Comparison of ENCODE assay signal across 8 cellular contexts in the genomic region with DNA sequence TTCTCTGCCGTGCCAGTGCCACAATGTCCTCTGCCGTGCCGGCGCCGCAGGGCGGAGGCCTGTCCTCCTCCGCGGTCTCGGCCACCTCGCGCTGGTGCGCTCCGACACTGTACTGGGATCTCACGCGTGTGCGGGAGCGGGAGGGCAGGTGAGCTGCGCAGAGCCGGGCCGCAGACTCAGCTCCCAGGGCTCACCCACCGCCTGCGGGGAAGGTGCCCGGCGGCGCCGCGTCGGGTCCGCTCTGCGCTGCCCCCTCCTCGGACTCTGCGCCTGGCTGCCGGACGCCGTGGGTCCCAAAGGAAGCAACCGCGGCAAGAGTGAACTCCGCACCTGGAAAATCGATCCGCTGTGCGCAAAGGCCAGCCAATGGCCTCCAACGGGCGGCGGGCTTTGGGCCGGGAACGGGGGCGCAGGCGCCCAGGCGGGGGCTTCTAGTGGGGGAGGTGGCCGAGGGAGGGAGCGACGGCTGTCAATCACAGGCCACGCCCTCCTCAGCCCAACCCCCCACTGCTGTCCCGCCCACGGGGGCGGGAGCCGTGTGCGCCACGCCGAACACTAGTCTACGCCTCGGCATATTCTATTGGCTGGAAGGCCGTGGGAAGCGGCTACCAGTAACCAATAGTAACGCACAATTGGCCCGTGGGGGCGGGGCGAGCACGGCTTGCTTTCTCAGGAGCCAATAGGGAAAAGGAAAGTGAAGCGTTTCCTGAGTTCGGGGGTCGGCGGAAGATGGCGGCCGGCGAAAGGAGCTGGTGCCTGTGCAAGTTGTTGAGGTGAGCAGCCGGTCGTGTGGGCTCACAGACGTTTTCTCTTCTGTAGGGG. TPM values are rescaled to one million over a fixed set of nuclear protein-coding genes. Genes with fewer than 3 reads are reported as not detected.
A peak's percentile ranks its signal among the peaks of the same experiment; 100 is the strongest.
DNase-seq lines count a peak whose midpoint lies in the region; ATAC-seq and TF ChIP-seq lines count a peak whose summit lies in the region.

A gene with protein sequence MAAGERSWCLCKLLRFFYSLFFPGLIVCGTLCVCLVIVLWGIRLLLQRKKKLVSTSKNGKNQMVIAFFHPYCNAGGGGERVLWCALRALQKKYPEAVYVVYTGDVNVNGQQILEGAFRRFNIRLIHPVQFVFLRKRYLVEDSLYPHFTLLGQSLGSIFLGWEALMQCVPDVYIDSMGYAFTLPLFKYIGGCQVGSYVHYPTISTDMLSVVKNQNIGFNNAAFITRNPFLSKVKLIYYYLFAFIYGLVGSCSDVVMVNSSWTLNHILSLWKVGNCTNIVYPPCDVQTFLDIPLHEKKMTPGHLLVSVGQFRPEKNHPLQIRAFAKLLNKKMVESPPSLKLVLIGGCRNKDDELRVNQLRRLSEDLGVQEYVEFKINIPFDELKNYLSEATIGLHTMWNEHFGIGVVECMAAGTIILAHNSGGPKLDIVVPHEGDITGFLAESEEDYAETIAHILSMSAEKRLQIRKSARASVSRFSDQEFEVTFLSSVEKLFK (plus strand): TSS at position 709 of the 822 bp plus-strand sequence. CDS start 21 bp downstream, at position 730.

- peak; percentile 99 for ATAC-seq in HG02623 (IDR thresholded peaks at IDR 0.05; ENCODE audit: unreplicated experiment)

- H3K9me3 Mint-ChIP-seq in activated naive CD8-positive, alpha-beta T cell (ENCODE audit: low read depth) = no peaks in the 10 kb centered on the region

- CTCF ChIA-PET in GM10248 (lab: Yijun Ruan, JAX) = interaction anchor here (1.1 to 1.9 kb wide), 4 partner anchors 10 to 439 kb away, joined by 5 to 16 read pairs (median 6); partner anchors contain the start of gene VPS36

- peak within 1 kb of the TSS; percentile 95 for H3K27ac Mint-ChIP-seq in activated naive CD8-positive, alpha-beta T cell

- H3K4me3 ChIP-seq in ovary = peak within 1 kb of the TSS; percentile 76
- peak within 1 kb of the TSS; percentile 74 to 97 (median 80) for H3K4me3 ChIP-seq in thyroid gland (replicated peaks in 1 of 3)

- no peaks in the 10 kb centered on the region for H3K27me3 ChIP-seq in ovary
- H3K27me3 ChIP-seq in thyroid gland = no peaks in the 10 kb centered on the region

- no peaks in the 10 kb centered on the region for H3K36me3 ChIP-seq in ovary
- H3K36me3 ChIP-seq in thyroid gland = no peaks in the 10 kb centered on the region

- DNase-seq in GM10248 (ENCODE audit: extremely low spot score) (peak; percentile 98), NCI-H1105 (lab: John Stamatoyannopoulos, UW) (peak; percentile 91), SKM-1 treated with dmso at 0.1 percent for 144 hours (lab: John Stamatoyannopoulos, UW; ENCODE audit: unreplicated experiment) (peak; percentile 93), head of caudate nucleus (peak; percentile 98 to 100 (median 99)), ovary (peak; percentile 98 to 100 (median 99)), thyroid gland (peak; percentile 100)

- WGBS in ovary, 3 donors = 0 to 1% (median 1%) methylated on average over 40 to 79 of the region's 79 CpGs
- WGBS in thyroid gland, 2 donors = 0 to 2% methylated on average over 18 to 33 of the region's 79 CpGs

- intact Hi-C loops in head of caudate nucleus (cut with DNase I) (loop anchor here (5.0 kb wide), 2 partner anchors 115 to 185 kb away; partner anchors contain the start of gene NEK5), ovary (cut with DNase I) (no loop called here), thyroid gland (cut with DNase I) (loop anchor here (10.0 kb wide), 1 partner anchor 197 kb away; no protein-coding TSS in a partner anchor)

- no peak for TF ChIP-seq EP300 in ovary (IDR thresholded peaks at IDR 0.05)

- TF ChIP-seq CTCF in GM10248 (IDR thresholded peaks at IDR 0.05; ENCODE audit: control extremely low read depth, extremely low read depth, low read depth, missing control alignments) (no peak), ovary (IDR thresholded peaks at IDR 0.05) (no peak), thyroid gland (IDR thresholded peaks at IDR 0.05) (peak in 1 of 6 experiments; percentile 2)

- H3K36me3 Mint-ChIP-seq in activated naive CD8-positive, alpha-beta T cell = peaks cover 6% of the 10 kb centered on the region

- H3K27me3 Mint-ChIP-seq in activated naive CD8-positive, alpha-beta T cell = peaks cover 13% of the 10 kb centered on the region

- H3K4me1 Mint-ChIP-seq in activated naive CD8-positive, alpha-beta T cell (ENCODE audit: low read depth) = peaks cover 28% of the 10 kb centered on the region

- POLR2A ChIA-PET in GM10248 (lab: Yijun Ruan, JAX) = no interaction called here

- H3K4me1 ChIP-seq in ovary (ENCODE audit: insufficient read depth) = peaks cover 5% of the 10 kb centered on the region
- H3K4me1 ChIP-seq in thyroid gland = peaks cover 7 to 15% of the 10 kb centered on the region in 2 donors

- H3K27ac ChIP-seq in ovary (peak within 1 kb of the TSS; percentile 13 to 43), thyroid gland (peak within 1 kb of the TSS in 2 of 3 donors; percentile 34 to 78)

- H3K4me3 Mint-ChIP-seq in activated naive CD8-positive, alpha-beta T cell = peak within 1 kb of the TSS; percentile 100

- H3K9me3 ChIP-seq in ovary (no peaks in the 10 kb centered on the region), thyroid gland (no peaks in the 10 kb centered on the region)

- peak; percentile 28 for TF ChIP-seq POLR2A in ovary (IDR thresholded peaks at IDR 0.05)
- peak in 1 of 2 donors; percentile 46 for TF ChIP-seq POLR2A in thyroid gland (IDR thresholded peaks at IDR 0.05)

RNA-seq across cellular contexts. Expression of the gene that starts here (rescaled TPM):
- total RNA-seq in ovary (10 to 100 TPM; 15.0 to 36.2 (median 29.6) TPM), thyroid gland (10 to 100 TPM; 23.4 to 42.1 (median 39.0) TPM)
- polyA plus RNA-seq in ovary = 10 to 100 TPM in 1 of 2 donors, 1 to 10 TPM in 1; 5.9 to 16.6 TPM

Comparison
In these comparisons a context has a peak if more than half of its experiments do, and no peak if none do; other contexts are left out.
1. Peak in every context shown above with its lines: DNase-seq, ATAC-seq, H3K4me3 ChIP-seq and H3K27ac ChIP-seq.
2. intact Hi-C loops: an anchor here in head of caudate nucleus (5.0 kb wide) and thyroid gland (10.0 kb wide); none called in ovary.